ENCODE assay signal across 8 cellular contexts in genomic region chr19:35908977-35909683, GRCh38. TPM values are rescaled to one million over a fixed set of nuclear protein-coding genes. Genes with fewer than 3 reads are reported as not detected.
DNase-seq lines count a peak whose midpoint lies in the region; ATAC-seq and TF ChIP-seq lines count a peak whose summit lies in the region.

No MANE protein-coding gene starts in this region.

- H3K27me3 Mint-ChIP-seq in activated CD4-positive, alpha-beta T cell treated with anti-CD3 and anti-CD28 coated beads, Interleukin-2, amount 10 ng/mL, durations not matched to agents 7 days and 5 days: no peaks in the 10 kb centered on the region

- TF ChIP-seq CTCF in WERI-Rb-1 (IDR thresholded peaks at IDR 0.05; ENCODE audit: low read depth, low read length) (no peak), lower leg skin (IDR thresholded peaks at IDR 0.05) (no peak), tibial nerve (IDR thresholded peaks at IDR 0.05) (no peak)

- peaks cover 0 to 17% (median 0%) of the 10 kb centered on the region in 4 donors for H3K4me1 ChIP-seq in tibial nerve

- H3K4me1 Mint-ChIP-seq in activated CD4-positive, alpha-beta T cell treated with anti-CD3 and anti-CD28 coated beads, Interleukin-2, amount 10 ng/mL, durations not matched to agents 7 days and 5 days: peaks cover 40% of the 10 kb centered on the region

- no peak overlapping the region for H3K4me3 Mint-ChIP-seq in activated CD4-positive, alpha-beta T cell treated with anti-CD3 and anti-CD28 coated beads, Interleukin-2, amount 10 ng/mL, durations not matched to agents 7 days and 5 days

- peak; percentile 65 to 78 for TF ChIP-seq EP300 in tibial nerve (IDR thresholded peaks at IDR 0.05)

- H3K4me3 ChIP-seq in WERI-Rb-1 (ENCODE audit: low read depth, low read length) (no peak overlapping the region), lower leg skin (ENCODE audit: low read depth, poor library complexity, severe bottlenecking) (no peak overlapping the region), tibial nerve (peak overlapping the region in 1 of 4 donors; percentile 39)

- H3K27ac ChIP-seq in WERI-Rb-1: no peak overlapping the region
- H3K27ac ChIP-seq in tibial nerve: peak overlapping the region in 3 of 4 donors; percentile 62 to 94 (median 64)

- H3K36me3 Mint-ChIP-seq in activated CD4-positive, alpha-beta T cell treated with anti-CD3 and anti-CD28 coated beads, Interleukin-2, amount 10 ng/mL, durations not matched to agents 7 days and 5 days (ENCODE audit: low read depth): peaks cover 6% of the 10 kb centered on the region

- CTCF ChIA-PET in activated CD4-positive, alpha-beta T cell treated with anti-CD3 and anti-CD28 coated beads, Interleukin-2, amount 10 ng/mL, durations not matched to agents 7 days and 5 days (lab: Charles Lee): interaction anchor here (0.8 to 1.6 kb wide), 4 partner anchors 12 to 51 kb away, joined by 3 to 5 read pairs (median 4); no protein-coding TSS in a partner anchor

- no peak for TF ChIP-seq POLR2A in lower leg skin (IDR thresholded peaks at IDR 0.05)
- TF ChIP-seq POLR2A in tibial nerve (IDR thresholded peaks at IDR 0.05): peak; percentile 8 to 26

- intact Hi-C loops in lower leg skin (cut with DNase I; ENCODE audit: low total_unique reads): no loop called here

- H3K9me3 Mint-ChIP-seq in activated CD4-positive, alpha-beta T cell treated with anti-CD3 and anti-CD28 coated beads, Interleukin-2, amount 10 ng/mL, durations not matched to agents 7 days and 5 days: no peaks in the 10 kb centered on the region

- POLR2A ChIA-PET in activated CD4-positive, alpha-beta T cell treated with anti-CD3 and anti-CD28 coated beads, Interleukin-2, amount 10 ng/mL, durations not matched to agents 7 days and 5 days (lab: Charles Lee): no interaction called here

- H3K9me3 ChIP-seq in WERI-Rb-1 (ENCODE audit: severe bottlenecking): no peaks in the 10 kb centered on the region
- no peaks in the 10 kb centered on the region for H3K9me3 ChIP-seq in tibial nerve

- H3K27me3 ChIP-seq in WERI-Rb-1 (ENCODE audit: insufficient read depth, low read depth, severe bottlenecking) (no peaks in the 10 kb centered on the region), tibial nerve (no peaks in the 10 kb centered on the region)

- ATAC-seq in HG02840 (IDR thresholded peaks at IDR 0.05; ENCODE audit: low FRiP score, unreplicated experiment): no peak

- peak overlapping the region; percentile 79 for H3K27ac Mint-ChIP-seq in activated CD4-positive, alpha-beta T cell treated with anti-CD3 and anti-CD28 coated beads, Interleukin-2, amount 10 ng/mL, durations not matched to agents 7 days and 5 days

- H3K36me3 ChIP-seq in WERI-Rb-1 (no peaks in the 10 kb centered on the region), tibial nerve (no peaks in the 10 kb centered on the region)

- 64 to 75% methylated on average over 9 to 10 of the region's 10 CpGs for WGBS in lower leg skin, 2 donors
- WGBS in tibial nerve, 2 donors: 65 to 77% methylated on average over 10 of the region's 10 CpGs

- DNase-seq in activated CD4-positive, alpha-beta T cell treated with anti-CD3 and anti-CD28 coated beads, Interleukin-2, amount 10 ng/mL, durations not matched to agents 7 days and 5 days: no peak
- no peak for DNase-seq in activated CD4-positive, alpha-beta T cell treated with anti-CD3 and anti-CD28 coated beads, Interleukin-2, amount 50 U/mL, for 48 hours
- DNase-seq in WERI-Rb-1 (peak; percentile 29), lower leg skin (ENCODE audit: low spot score in 2 of 2) (peak; percentile 68 to 94), tibial nerve (ENCODE audit: low spot score in 2 of 2) (peak; percentile 42 to 73), retina (no peak), NCI-H146 (lab: John Stamatoyannopoulos, UW) (no peak)

RNA-seq across cellular contexts. Expression of gene TYROBP, which starts 1.0 kb away (rescaled TPM):
- total RNA-seq in activated CD4-positive, alpha-beta T cell treated with anti-CD3 and anti-CD28 coated beads, Interleukin-2, amount 10 ng/mL, durations not matched to agents 7 days and 5 days: not detected
- total RNA-seq in lower leg skin (10 to 100 TPM; 25.7 to 29.9 (median 28.4) TPM), tibial nerve (100 to 1,000 TPM in 3 of 4 donors, 10 to 100 TPM in 1; 41.4 to 122 (median 117) TPM)

RNA-seq across cellular contexts. Expression of gene HCST, which starts 6.8 kb away (rescaled TPM):
- total RNA-seq in activated CD4-positive, alpha-beta T cell treated with anti-CD3 and anti-CD28 coated beads, Interleukin-2, amount 10 ng/mL, durations not matched to agents 7 days and 5 days: 100 to 1,000 TPM; 117 to 137 TPM
- total RNA-seq in lower leg skin: 1 to 10 TPM in 2 of 4 donors, under 1 TPM in 1, not detected in 1; 0.79 to 8.4 (median 4.4) TPM
- total RNA-seq in tibial nerve: 10 to 100 TPM; 10.5 to 37.6 (median 15.5) TPM

RNA-seq across cellular contexts. Expression of gene NFKBID, which starts 8.8 kb away (rescaled TPM):
- 10 to 100 TPM; 36.9 to 47.5 TPM for total RNA-seq in activated CD4-positive, alpha-beta T cell treated with anti-CD3 and anti-CD28 coated beads, Interleukin-2, amount 10 ng/mL, durations not matched to agents 7 days and 5 days
- total RNA-seq in lower leg skin (100 to 1,000 TPM in 1 of 4 donors, 10 to 100 TPM in 1, 1 to 10 TPM in 2; 5.9 to 476 (median 25.8) TPM), tibial nerve (10 to 100 TPM; 15.1 to 23.8 (median 21.8) TPM)

RNA-seq across cellular contexts. Expression of gene LRFN3, which starts 27.0 kb away (rescaled TPM):
- 10 to 100 TPM; 12.3 to 13.5 TPM for total RNA-seq in activated CD4-positive, alpha-beta T cell treated with anti-CD3 and anti-CD28 coated beads, Interleukin-2, amount 10 ng/mL, durations not matched to agents 7 days and 5 days
- 10 to 100 TPM in 3 of 4 donors, 1 to 10 TPM in 1; 6.8 to 17.9 (median 11.4) TPM for total RNA-seq in lower leg skin
- total RNA-seq in tibial nerve: 10 to 100 TPM in 2 of 4 donors, 1 to 10 TPM in 2; 5.0 to 20.4 (median 8.6) TPM

RNA-seq across cellular contexts. Expression of gene APLP1, which starts 40.8 kb away (rescaled TPM):
- under 1 TPM; 0.42 to 0.79 TPM for total RNA-seq in activated CD4-positive, alpha-beta T cell treated with anti-CD3 and anti-CD28 coated beads, Interleukin-2, amount 10 ng/mL, durations not matched to agents 7 days and 5 days
- total RNA-seq in lower leg skin (1 to 10 TPM; 1.6 to 5.6 (median 2.3) TPM), tibial nerve (10 to 100 TPM in 2 of 4 donors, 1 to 10 TPM in 2; 8.7 to 19.7 (median 10.7) TPM)

Comparison
In these comparisons a context has a peak if more than half of its experiments do, and no peak if none do; other contexts are left out.
1. DNase-seq: peak in WERI-Rb-1 (single experiment), lower leg skin (2 of 2) and tibial nerve (2 of 2); none in activated CD4-positive, alpha-beta T cell treated with anti-CD3 and anti-CD28 coated beads, Interleukin-2, amount 10 ng/mL, durations not matched to agents 7 days and 5 days (single experiment), activated CD4-positive, alpha-beta T cell treated with anti-CD3 and anti-CD28 coated beads, Interleukin-2, amount 50 U/mL, for 48 hours (0 of 2), retina (single experiment) and NCI-H146 (single experiment).
2. POLR2A ChIP-seq: peak in tibial nerve (2 of 2); none in lower leg skin (0 of 2).
3. RNA of gene TYROBP, which starts 1.0 kb away (total RNA-seq): 41.4 to 122 TPM in tibial nerve and 25.7 to 29.9 TPM in lower leg skin; not detected in activated CD4-positive, alpha-beta T cell treated with anti-CD3 and anti-CD28 coated beads, Interleukin-2, amount 10 ng/mL, durations not matched to agents 7 days and 5 days; every median in the first group is over 10 times any median in the second.